ENCODE assay signal across 8 cellular contexts in genomic region chr5:59767753-59768159, GRCh38.
A peak's percentile ranks its signal among the peaks of the same experiment; 100 is the strongest.
DNase-seq lines count a peak whose midpoint lies in the region; ATAC-seq and TF ChIP-seq lines count a peak whose summit lies in the region.

No MANE protein-coding gene starts in this region.

- 25 to 48% (median 35%) methylated on average over 4 of the region's 4 CpGs for WGBS in ovary, 3 donors

- peak overlapping the region; percentile 100 for H3K27ac ChIP-seq in RWPE1
- no peak overlapping the region for H3K27ac ChIP-seq in ovary

- POLR2A ChIA-PET in RWPE1 (lab: Yijun Ruan, JAX; ENCODE audit: low non-redundant PET): no interaction called here

- no peak for ATAC-seq in HG02970 (IDR thresholded peaks at IDR 0.05; ENCODE audit: low FRiP score, unreplicated experiment)

- intact Hi-C loops in ovary (cut with DNase I): no loop called here

- TF ChIP-seq POLR2A in ovary (IDR thresholded peaks at IDR 0.05): no peak

- H3K36me3 ChIP-seq in ovary: no peaks in the 10 kb centered on the region

- H3K4me3 ChIP-seq in fibroblast of pulmonary artery (replicated peaks; ENCODE audit: low read depth, low read length) (peak overlapping the region; percentile 76), ovary (peak overlapping the region; percentile 46)

- TF ChIP-seq CTCF in RWPE1 (conservative IDR thresholded peaks at IDR 0.05; ENCODE audit: low read depth) (no peak), fibroblast of pulmonary artery (IDR thresholded peaks at IDR 0.05; ENCODE audit: low read length, missing control alignments) (no peak), ovary (IDR thresholded peaks at IDR 0.05) (no peak)

- TF ChIP-seq EP300 in ovary (IDR thresholded peaks at IDR 0.05): no peak

- H3K27me3 ChIP-seq in ovary: no peaks in the 10 kb centered on the region

- H3K9me3 ChIP-seq in ovary: no peaks in the 10 kb centered on the region

- in situ Hi-C loops in Caki2 (cut with HindIII; ENCODE audit: low pct_unique_long_range_greater_than_20kb, low sequenced_read_pairs): no loop called here

- CTCF ChIA-PET in RWPE1 (lab: Yijun Ruan, JAX): interaction anchor here (0.7 to 1.6 kb wide), 2 partner anchors 12 to 42 kb away, joined by 3 to 4 read pairs; no protein-coding TSS in a partner anchor

- no peaks in the 10 kb centered on the region for H3K4me1 ChIP-seq in ovary (ENCODE audit: insufficient read depth)

- DNase-seq in Caki2 (ENCODE audit: low read depth) (peak; percentile 54), RWPE1 (ENCODE audit: low spot score) (peak; percentile 78), fibroblast of pulmonary artery (ENCODE audit: low read depth) (peak; percentile 51), ovary (no peak), AML-193 (lab: John Stamatoyannopoulos, UW) (no peak), superior temporal gyrus (ENCODE audit: extremely low spot score) (no peak), globus pallidus (ENCODE audit: low spot score) (no peak)

Comparison
In these comparisons a context has a peak if more than half of its experiments do, and no peak if none do; other contexts are left out.
1. DNase-seq: peak in Caki2 (single experiment), RWPE1 (single experiment) and fibroblast of pulmonary artery (single experiment); none in ovary (0 of 5), AML-193 (0 of 2), superior temporal gyrus (single experiment) and globus pallidus (single experiment).